31 cellular contexts compared by ENCODE assay signal in the genomic region with DNA sequence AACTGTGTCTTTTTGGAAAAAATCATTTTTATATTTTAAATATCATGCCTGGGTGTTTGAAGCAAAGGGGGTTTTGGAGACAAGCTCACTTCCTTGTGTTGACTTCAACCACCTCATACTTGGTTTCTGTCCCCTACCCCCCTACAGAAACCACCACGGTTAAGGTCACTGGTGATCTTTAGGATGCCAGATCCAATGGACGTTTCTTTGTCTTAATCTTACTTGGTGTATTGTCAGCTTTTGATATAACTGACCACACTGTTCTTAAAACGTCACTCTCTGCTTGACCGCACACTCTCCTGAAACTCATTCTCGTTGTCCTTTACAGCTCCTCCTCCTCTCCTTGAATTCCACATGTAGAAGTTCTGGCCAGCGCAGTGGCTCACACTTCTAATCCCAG. TPM values are rescaled to one million over a fixed set of nuclear protein-coding genes. Genes with fewer than 3 reads are reported as not detected.
DNase-seq lines count a peak whose midpoint lies in the region; ATAC-seq, FAIRE-seq and TF ChIP-seq lines count a peak whose summit lies in the region.
"Had no signal": no experiment of that assay in that cellular context is flagged by ENCODE, and none has a peak within 500 bp of the region (broad histone marks: within the 10 kb centered on the region; RNA-seq: fewer than 3 reads in every experiment).

No MANE protein-coding gene starts in this region.

- H3K36me3 ChIP-seq in left ventricle myocardium inferior = no peaks in the 10 kb centered on the region
- H3K36me3 ChIP-seq: MG63, spleen, upper lobe of right lung had no signal

- H3K9me3 ChIP-seq in left ventricle myocardium inferior (replicated peaks) = peaks cover 4% of the 10 kb centered on the region
- H3K9me3 ChIP-seq: MG63, spleen, upper lobe of right lung had no signal

- intact Hi-C loops in left ventricle myocardium inferior (cut with micrococcal nuclease) = no loop called here

- H3K27me3 ChIP-seq in left ventricle myocardium inferior (ENCODE audit: low read depth) = no peaks in the 10 kb centered on the region
- H3K27me3 ChIP-seq: MG63, spleen, upper lobe of right lung had no signal

- no peak for TF ChIP-seq POLR2A in GM12891 (IDR thresholded peaks at IDR 0.05; ENCODE audit: low read depth, low read length)

- peaks cover 30% of the 10 kb centered on the region for H3K4me1 ChIP-seq in left ventricle myocardium inferior
- H3K4me1 ChIP-seq: parathyroid adenoma, upper lobe of right lung had no signal

- no peak overlapping the region for H3K4me3 ChIP-seq in left ventricle myocardium inferior
- H3K4me3 ChIP-seq: MG63, spleen, upper lobe of right lung had no signal

- peak; percentile 25 for DNase-seq in GM12891 (ENCODE audit: insufficient read length, low spot score)
- no peak for DNase-seq in GM19239 (ENCODE audit: insufficient read length, low spot score)
- peak; percentile 22 for DNase-seq in islet precursor cell
- DNase-seq in left ventricle myocardium inferior = no peak
- DNase-seq in putamen (ENCODE audit: low spot score) = no peak
- DNase-seq in activated effector memory CD4-positive, alpha-beta T cell treated with Interleukin-2 at 50 U/mL for 16 hours = no peak
- no peak for DNase-seq in effector CD4-positive, alpha-beta T cell
- DNase-seq: activated CD4-positive, alpha-beta T cell treated with anti-CD3 and anti-CD28 coated beads, Interleukin-2, amount 50 U/mL, for 4 hours; activated naive CD4-positive, alpha-beta T cell treated with anti-CD3 and anti-CD28 coated beads, Interleukin-2, amount 50 U/mL, for 16 hours; amniotic stem cell; CD8-positive, alpha-beta T cell; DMS 273 treated with DMSO at 0.1 percent for 48 hours; effector memory CD8-positive, alpha-beta T cell; H9; head of caudate nucleus; KBM-7; kidney glomerular epithelial cell; MG63; NCI-H1105 treated with DMSO at 0.1 percent for 48 hours; NCI-H1930; NCI-H524 treated with DMSO at 0.1 percent for 48 hours; right cardiac atrium; spleen; substantia nigra; SW 1271; upper lobe of right lung had no signal

- H3K27ac ChIP-seq in left ventricle myocardium inferior (replicated peaks) = no peak overlapping the region
- H3K27ac ChIP-seq: parathyroid adenoma, upper lobe of right lung had no signal

- FAIRE-seq in GM12891 (lab: Jason Lieb, UNC) (peak; percentile 86), GM19239 (lab: Jason Lieb, UNC) (peak; percentile 88)
- FAIRE-seq: HTR-8/SVneo, RCC 7860 had no signal

- no peak for TF ChIP-seq CTCF in left ventricle myocardium inferior (IDR thresholded peaks at IDR 0.05; ENCODE audit: borderline replicate concordance)

- ATAC-seq in HG02981 (IDR thresholded peaks at IDR 0.05; ENCODE audit: unreplicated experiment) = peak; percentile 51
- ATAC-seq: CD8-positive, alpha-beta T cell; effector memory CD8-positive, alpha-beta T cell; right cardiac atrium; upper lobe of right lung; WTC11 had no signal

TF ChIP-seq in GM12891, 5 proteins besides CTCF, POLR2A, EP300 and RAD21:
- peak; percentile 86 for TF ChIP-seq SPI1 (IDR thresholded peaks at IDR 0.05; ENCODE audit: low read depth, low read length)
- TF ChIP-seq POLR2AphosphoS5 (IDR thresholded peaks at IDR 0.05; ENCODE audit: low read depth, low read length) = no peak
TF ChIP-seq in GM12891: peak in this region for 1.

RNA-seq across cellular contexts. Expression of a gene that starts 34.8 kb away (rescaled TPM):
- 25.1 TPM for polyA plus RNA-seq in GM12891 (2012; ENCODE audit: low read depth, missing spikeins)
- total RNA-seq in left ventricle myocardium inferior = 20.6 TPM

RNA-seq across cellular contexts. Expression of a gene that starts 55.6 kb away (rescaled TPM):
- polyA plus RNA-seq in GM12891 (2012; ENCODE audit: low read depth, missing spikeins) = 14.3 TPM
- 41.8 TPM for total RNA-seq in left ventricle myocardium inferior

Comparison
In these comparisons a context has a peak if more than half of its experiments do, and no peak if none do; other contexts are left out.
1. DNase-seq: peak in GM12891 (single experiment) and islet precursor cell (single experiment); none in GM19239 (single experiment), left ventricle myocardium inferior (single experiment), putamen (single experiment), activated effector memory CD4-positive, alpha-beta T cell treated with Interleukin-2 at 50 U/mL for 16 hours (single experiment) and effector CD4-positive, alpha-beta T cell (single experiment).